In the genomic region with DNA sequence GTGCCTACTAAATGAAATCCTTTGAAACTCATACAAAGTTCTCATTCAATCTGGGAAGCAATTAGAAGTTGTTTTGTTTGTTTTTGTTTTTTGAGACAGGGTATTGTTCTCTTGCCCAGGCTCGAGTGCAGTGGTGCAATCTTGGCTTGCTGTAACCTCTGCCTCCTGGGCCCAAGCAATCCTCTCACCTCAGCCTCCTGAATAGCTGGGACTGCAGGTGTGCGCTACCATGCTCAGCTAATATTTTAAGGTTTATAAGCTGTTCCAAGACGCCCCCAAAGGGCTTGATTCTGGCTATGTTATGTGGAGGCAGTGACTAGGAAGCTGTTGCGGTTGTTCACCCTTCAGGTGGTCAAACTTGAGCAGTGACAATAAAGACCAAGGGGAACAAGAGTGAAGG, we compare ENCODE assay signal across 18 cellular contexts. TPM values are rescaled to one million over a fixed set of nuclear protein-coding genes. Genes with fewer than 3 reads are reported as not detected.
DNase-seq lines count a peak whose midpoint lies in the region; ATAC-seq and TF ChIP-seq lines count a peak whose summit lies in the region.
"Had no signal": no experiment of that assay in that cellular context is flagged by ENCODE, and none has a peak within 500 bp of the region (broad histone marks: within the 10 kb centered on the region; RNA-seq: fewer than 3 reads in every experiment).

No MANE protein-coding gene starts in this region.

- H2BK20ac ChIP-seq in H9 (ENCODE audit: low read depth, low read length, poor library complexity, severe bottlenecking) = no peak overlapping the region

- no peak overlapping the region for H2BK120ac ChIP-seq in H9 (ENCODE audit: low read depth, low read length, poor library complexity, severe bottlenecking)

- no peak overlapping the region for H4K5ac ChIP-seq in H9 (ENCODE audit: insufficient read length, low read depth, low read length)

- POLR2A ChIA-PET in WTC11 (lab: Charles Lee) = interaction anchor here (1.2 kb wide), 1 partner anchor 49 kb away, joined by 3 read pairs; no protein-coding TSS in a partner anchor

- peak overlapping the region; percentile 54 to 98 (median 81); a peak in 5 of 7 replicates for H3K27ac Mint-ChIP-seq in H9
- H3K27ac Mint-ChIP-seq in WTC11 = peak overlapping the region; percentile 89
- H3K27ac Mint-ChIP-seq: CD14-positive monocyte; CD8-positive, alpha-beta T cell had no signal

- H3K4me2 ChIP-seq in H9 (ENCODE audit: insufficient read depth, insufficient read length, low read length) = peak overlapping the region; percentile 6
- H3K4me2 ChIP-seq: A549 had no signal

- H2BK12ac ChIP-seq in H9 (ENCODE audit: insufficient read length, low read depth, low read length) = no peak overlapping the region

- no peak overlapping the region for H3K18ac ChIP-seq in H9 (ENCODE audit: insufficient read length, low read depth, low read length)

- DNase-seq in H9 (no peak), WTC11 (ENCODE audit: low spot score) (no peak), amniotic stem cell (lab: John Stamatoyannopoulos, UW) (no peak), AG08395 (ENCODE audit: low spot score) (no peak)
- DNase-seq: CD8-positive, alpha-beta T cell; COR-L47; DMS153; DND-41; GF-D8; GM23248; IMR-90; KBM-7 had no signal

- H4K8ac ChIP-seq in H9 (replicated peaks; ENCODE audit: insufficient read length, low read depth, low read length) = no peak overlapping the region

- H3K27me3 ChIP-seq in H9 (ENCODE audit: insufficient read depth, low read length) (no peaks in the 10 kb centered on the region), iPS-20b (ENCODE audit: insufficient read depth, low read length) (no peaks in the 10 kb centered on the region)

- no peaks in the 10 kb centered on the region for H3K9me3 ChIP-seq in H9 (ENCODE audit: control insufficient read depth, low read depth, low read length)
- no peaks in the 10 kb centered on the region for H3K9me3 ChIP-seq in iPS-20b (ENCODE audit: insufficient read depth, low read depth, low read length)
- H3K9me3 ChIP-seq: A549, HAP-1 had no signal

- no peak overlapping the region for H3K56ac ChIP-seq in H9 (ENCODE audit: insufficient read length, low read depth, low read length)

- peaks cover 8% of the 10 kb centered on the region for H3K4me1 ChIP-seq in H9 (ENCODE audit: insufficient read depth, low read length)
- peaks cover 25% of the 10 kb centered on the region; the same call in 1 of the 2 replicates for H3K4me1 ChIP-seq in iPS-20b (ENCODE audit: insufficient read depth, low read length)
- H3K4me1 ChIP-seq: A549, HAP-1 had no signal

- ATAC-seq in WTC11 (peak; percentile 42), GM19351 (IDR thresholded peaks at IDR 0.05; ENCODE audit: unreplicated experiment) (no peak), GM19023 (IDR thresholded peaks at IDR 0.05; ENCODE audit: unreplicated experiment) (no peak)
- ATAC-seq: A549; CD8-positive, alpha-beta T cell had no signal

- H3K27me3 Mint-ChIP-seq in H9 (ENCODE audit: low read depth) (no peaks in the 10 kb centered on the region), WTC11 (ENCODE audit: low read depth) (no peaks in the 10 kb centered on the region)

- peaks cover 34 to 53% of the 10 kb centered on the region in 2 experiments for H3K4me1 Mint-ChIP-seq in H9
- peaks cover 72% of the 10 kb centered on the region for H3K4me1 Mint-ChIP-seq in WTC11
- H3K4me1 Mint-ChIP-seq: CD14-positive monocyte had no signal

- H4K20me1 ChIP-seq in H9 (ENCODE audit: control insufficient read depth, insufficient read depth, insufficient read length) = no peaks in the 10 kb centered on the region

- no peaks in the 10 kb centered on the region for H3K36me3 ChIP-seq in iPS-20b (ENCODE audit: insufficient read depth, low read depth, low read length)
- H3K36me3 ChIP-seq: HAP-1 had no signal

- no CpG with 5 or more reads among the region's 4 CpGs for WGBS in H9 (ENCODE audit: extremely low coverage, insufficient read length, low lambda C conversion rate)

- H2AFZ ChIP-seq in H9 (ENCODE audit: low read length) = no peak overlapping the region
- H2AFZ ChIP-seq: GM23248 had no signal

- no peak overlapping the region for H2BK15ac ChIP-seq in H9 (ENCODE audit: low read depth, low read length)

- H3K14ac ChIP-seq in H9 (ENCODE audit: insufficient read depth, low read length) = no peak overlapping the region

- CTCF ChIA-PET in WTC11 (lab: Charles Lee) = interaction anchor here (1.0 to 3.2 kb wide), 2 partner anchors 17 to 69 kb away, joined by 4 to 41 read pairs; no protein-coding TSS in a partner anchor

- no peak overlapping the region for H2BK5ac ChIP-seq in H9 (ENCODE audit: insufficient read length, low read length)

- H3K4me3 ChIP-seq in iPS-20b (ENCODE audit: low read length) = no peak overlapping the region
- H3K4me3 ChIP-seq: A549, GM23248, HAP-1 had no signal

- no peaks in the 10 kb centered on the region for H3K36me3 Mint-ChIP-seq in H9 (ENCODE audit: insufficient read depth in 1 of 3, low read depth in 3 of 3)
- H3K36me3 Mint-ChIP-seq in WTC11 = no peaks in the 10 kb centered on the region

- no peak for TF ChIP-seq CTCF in H9 (conservative IDR thresholded peaks at IDR 0.05)
- no peak for TF ChIP-seq CTCF in WTC11 (IDR thresholded peaks at IDR 0.05)

- H3K9ac ChIP-seq in H9 (ENCODE audit: extremely low read depth, insufficient read length, low read length) (no peak overlapping the region), iPS-20b (ENCODE audit: low read depth, low read length) (peak overlapping the region; percentile 17; the same call in 1 of the 2 replicates)
- H3K9ac ChIP-seq: GM23248 had no signal

- H3T11ph ChIP-seq in H9 (ENCODE audit: low read length) = no peak overlapping the region

- no peaks in the 10 kb centered on the region for H3K9me3 Mint-ChIP-seq in H9
- H3K9me3 Mint-ChIP-seq in WTC11 = no peaks in the 10 kb centered on the region
- H3K9me3 Mint-ChIP-seq: CD8-positive, alpha-beta T cell had no signal

- H3K27ac ChIP-seq in H9 (ENCODE audit: insufficient read length, low read depth, low read length) (peak overlapping the region; percentile 53), iPS-20b (ENCODE audit: low read length) (peak overlapping the region; percentile 20)
- H3K27ac ChIP-seq: A549, GM23248 had no signal

- no peak overlapping the region for H3K4ac ChIP-seq in H9 (ENCODE audit: low read depth, low read length)

- no peaks in the 10 kb centered on the region for H3K79me2 ChIP-seq in H9 (ENCODE audit: insufficient read depth, low read length)

- no peak overlapping the region for H3K4me3 Mint-ChIP-seq in H9
- H3K4me3 Mint-ChIP-seq in WTC11 = no peak overlapping the region; the same call in 1 of the 2 replicates
- H3K4me3 Mint-ChIP-seq: CD14-positive monocyte; CD8-positive, alpha-beta T cell had no signal

- H3K23me2 ChIP-seq in H9 (ENCODE audit: insufficient read length, low read depth, low read length, poor library complexity, severe bottlenecking) = no peaks in the 10 kb centered on the region

- no peak overlapping the region for H4K91ac ChIP-seq in H9 (ENCODE audit: insufficient read length, low read depth, low read length)

- no peaks in the 10 kb centered on the region for H3K79me1 ChIP-seq in H9 (ENCODE audit: insufficient read depth, low read depth, low read length, poor library complexity, severe bottlenecking)

- H3K23ac ChIP-seq in H9 (ENCODE audit: insufficient read length, low read depth, low read length) = no peak overlapping the region

- no peak overlapping the region for H2AK5ac ChIP-seq in H9 (ENCODE audit: insufficient read length, low read length)

TF ChIP-seq in WTC11, 78 proteins besides CTCF, POLR2A, EP300 and RAD21 (continues in another document):
- TF ChIP-seq, protein P1, sequence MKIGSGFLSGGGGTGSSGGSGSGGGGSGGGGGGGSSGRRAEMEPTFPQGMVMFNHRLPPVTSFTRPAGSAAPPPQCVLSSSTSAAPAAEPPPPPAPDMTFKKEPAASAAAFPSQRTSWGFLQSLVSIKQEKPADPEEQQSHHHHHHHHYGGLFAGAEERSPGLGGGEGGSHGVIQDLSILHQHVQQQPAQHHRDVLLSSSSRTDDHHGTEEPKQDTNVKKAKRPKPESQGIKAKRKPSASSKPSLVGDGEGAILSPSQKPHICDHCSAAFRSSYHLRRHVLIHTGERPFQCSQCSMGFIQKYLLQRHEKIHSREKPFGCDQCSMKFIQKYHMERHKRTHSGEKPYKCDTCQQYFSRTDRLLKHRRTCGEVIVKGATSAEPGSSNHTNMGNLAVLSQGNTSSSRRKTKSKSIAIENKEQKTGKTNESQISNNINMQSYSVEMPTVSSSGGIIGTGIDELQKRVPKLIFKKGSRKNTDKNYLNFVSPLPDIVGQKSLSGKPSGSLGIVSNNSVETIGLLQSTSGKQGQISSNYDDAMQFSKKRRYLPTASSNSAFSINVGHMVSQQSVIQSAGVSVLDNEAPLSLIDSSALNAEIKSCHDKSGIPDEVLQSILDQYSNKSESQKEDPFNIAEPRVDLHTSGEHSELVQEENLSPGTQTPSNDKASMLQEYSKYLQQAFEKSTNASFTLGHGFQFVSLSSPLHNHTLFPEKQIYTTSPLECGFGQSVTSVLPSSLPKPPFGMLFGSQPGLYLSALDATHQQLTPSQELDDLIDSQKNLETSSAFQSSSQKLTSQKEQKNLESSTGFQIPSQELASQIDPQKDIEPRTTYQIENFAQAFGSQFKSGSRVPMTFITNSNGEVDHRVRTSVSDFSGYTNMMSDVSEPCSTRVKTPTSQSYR (CRISPR knock-in tag; IDR thresholded peaks at IDR 0.05) = no peak
- TF ChIP-seq, protein P2, sequence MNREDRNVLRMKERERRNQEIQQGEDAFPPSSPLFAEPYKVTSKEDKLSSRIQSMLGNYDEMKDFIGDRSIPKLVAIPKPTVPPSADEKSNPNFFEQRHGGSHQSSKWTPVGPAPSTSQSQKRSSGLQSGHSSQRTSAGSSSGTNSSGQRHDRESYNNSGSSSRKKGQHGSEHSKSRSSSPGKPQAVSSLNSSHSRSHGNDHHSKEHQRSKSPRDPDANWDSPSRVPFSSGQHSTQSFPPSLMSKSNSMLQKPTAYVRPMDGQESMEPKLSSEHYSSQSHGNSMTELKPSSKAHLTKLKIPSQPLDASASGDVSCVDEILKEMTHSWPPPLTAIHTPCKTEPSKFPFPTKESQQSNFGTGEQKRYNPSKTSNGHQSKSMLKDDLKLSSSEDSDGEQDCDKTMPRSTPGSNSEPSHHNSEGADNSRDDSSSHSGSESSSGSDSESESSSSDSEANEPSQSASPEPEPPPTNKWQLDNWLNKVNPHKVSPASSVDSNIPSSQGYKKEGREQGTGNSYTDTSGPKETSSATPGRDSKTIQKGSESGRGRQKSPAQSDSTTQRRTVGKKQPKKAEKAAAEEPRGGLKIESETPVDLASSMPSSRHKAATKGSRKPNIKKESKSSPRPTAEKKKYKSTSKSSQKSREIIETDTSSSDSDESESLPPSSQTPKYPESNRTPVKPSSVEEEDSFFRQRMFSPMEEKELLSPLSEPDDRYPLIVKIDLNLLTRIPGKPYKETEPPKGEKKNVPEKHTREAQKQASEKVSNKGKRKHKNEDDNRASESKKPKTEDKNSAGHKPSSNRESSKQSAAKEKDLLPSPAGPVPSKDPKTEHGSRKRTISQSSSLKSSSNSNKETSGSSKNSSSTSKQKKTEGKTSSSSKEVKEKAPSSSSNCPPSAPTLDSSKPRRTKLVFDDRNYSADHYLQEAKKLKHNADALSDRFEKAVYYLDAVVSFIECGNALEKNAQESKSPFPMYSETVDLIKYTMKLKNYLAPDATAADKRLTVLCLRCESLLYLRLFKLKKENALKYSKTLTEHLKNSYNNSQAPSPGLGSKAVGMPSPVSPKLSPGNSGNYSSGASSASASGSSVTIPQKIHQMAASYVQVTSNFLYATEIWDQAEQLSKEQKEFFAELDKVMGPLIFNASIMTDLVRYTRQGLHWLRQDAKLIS (CRISPR knock-in tag; IDR thresholded peaks at IDR 0.05; ENCODE audit: borderline replicate concordance) = no peak

RNA-seq across cellular contexts. Expression of a gene that starts 48.5 kb away (rescaled TPM):
- total RNA-seq in H9 (2021) = 36.9 and 44.0 TPM in 2 replicates
- 30.2 to 32.0 TPM (median 31.2 TPM) in 3 replicates for total RNA-seq in WTC11 (2021)
